ENCODE assay signal across 27 cellular contexts in genomic region chr5:90231688-90232087, GRCh38.
DNase-seq lines count a peak whose midpoint lies in the region; ATAC-seq and TF ChIP-seq lines count a peak whose summit lies in the region.
"Had no signal": no experiment of that assay in that cellular context is flagged by ENCODE, and none has a peak within 500 bp of the region (broad histone marks: within the 10 kb centered on the region; RNA-seq: fewer than 3 reads in every experiment).

No MANE protein-coding gene starts in this region.

- H3K27ac ChIP-seq in PC-3 (ENCODE audit: low read length) (peak overlapping the region; percentile 44), smooth muscle cell (ENCODE audit: low read depth) (no peak overlapping the region), right lobe of liver (no peak overlapping the region), endodermal cell (ENCODE audit: low read depth, low read length) (no peak overlapping the region)
- H3K27ac ChIP-seq: 22Rv1, C4-2B, PC-9, SJSA1 had no signal

- peaks cover 7% of the 10 kb centered on the region for H3K4me1 Mint-ChIP-seq in endodermal cell
- H3K4me1 Mint-ChIP-seq: B cell, H9 had no signal

- CTCF ChIA-PET in PC-3 (lab: Charles Lee), result interaction anchor here (0.5 kb wide), 1 partner anchor 1406 kb away, joined by 5 read pairs; no protein-coding TSS in a partner anchor

- H3K27me3 Mint-ChIP-seq in endodermal cell (ENCODE audit: insufficient read depth), result no peaks in the 10 kb centered on the region

- no peaks in the 10 kb centered on the region for H3K9me3 ChIP-seq in PC-3 (ENCODE audit: low read length)
- H3K9me3 ChIP-seq in smooth muscle cell (replicated peaks; ENCODE audit: low read depth), result no peaks in the 10 kb centered on the region
- H3K9me3 ChIP-seq in right lobe of liver, result no peaks in the 10 kb centered on the region
- H3K9me3 ChIP-seq in endodermal cell (ENCODE audit: control insufficient read depth, low read length), result no peaks in the 10 kb centered on the region
- H3K9me3 ChIP-seq: Caco-2, MG63, SJSA1 had no signal

- H2AFZ ChIP-seq in PC-3 (ENCODE audit: low read length) (peak overlapping the region; percentile 63), smooth muscle cell (ENCODE audit: low read depth) (peak overlapping the region; percentile 36)

- no peak overlapping the region for H3K4me3 Mint-ChIP-seq in endodermal cell
- H3K4me3 Mint-ChIP-seq: B cell; CD8-positive, alpha-beta T cell; H9; HFFc6 had no signal

- H4K20me1 ChIP-seq in PC-3 (ENCODE audit: low read length) (no peaks in the 10 kb centered on the region), smooth muscle cell (ENCODE audit: low read depth) (no peaks in the 10 kb centered on the region)

- H3K4me3 ChIP-seq in PC-3 (ENCODE audit: low read length) (peak overlapping the region; percentile 29; the same call in 1 of the 2 replicates), smooth muscle cell (no peak overlapping the region), right lobe of liver (no peak overlapping the region), endodermal cell (ENCODE audit: low read length) (no peak overlapping the region)
- H3K4me3 ChIP-seq: MG63, PC-9, SJSA1 had no signal

- no peaks in the 10 kb centered on the region for H3K9me2 ChIP-seq in PC-3 (replicated peaks; ENCODE audit: low read length)

- H3F3A ChIP-seq in PC-3 (ENCODE audit: low read length, unreplicated experiment) (no peaks in the 10 kb centered on the region), smooth muscle cell (ENCODE audit: low read depth) (no peaks in the 10 kb centered on the region)

- H3K79me2 ChIP-seq in PC-3 (ENCODE audit: low read length) (no peaks in the 10 kb centered on the region), smooth muscle cell (ENCODE audit: low read depth) (no peaks in the 10 kb centered on the region)

- H3K36me3 ChIP-seq in PC-3 (ENCODE audit: low read depth, low read length), result no peaks in the 10 kb centered on the region
- no peaks in the 10 kb centered on the region for H3K36me3 ChIP-seq in smooth muscle cell (ENCODE audit: low read depth)
- H3K36me3 ChIP-seq in right lobe of liver, result no peaks in the 10 kb centered on the region
- H3K36me3 ChIP-seq in endodermal cell (ENCODE audit: control insufficient read depth, insufficient read depth, low read length), result no peaks in the 10 kb centered on the region
- H3K36me3 ChIP-seq: MG63, SJSA1 had no signal

- H3K36me3 Mint-ChIP-seq in endodermal cell (ENCODE audit: low read depth), result no peaks in the 10 kb centered on the region
- H3K36me3 Mint-ChIP-seq: CD8-positive, alpha-beta T cell had no signal

- BruUV-seq in PC-3 (replicated peaks; lab: Mats Ljungman, UMichigan), result no TSS peak

- TF ChIP-seq POLR2A in right lobe of liver (IDR thresholded peaks at IDR 0.05), result no peak

- H3K9ac ChIP-seq in PC-3 (ENCODE audit: low read length) (0 out of 2 replicates have a peak overlapping the region, but pooled peaks have one; percentile 8), smooth muscle cell (ENCODE audit: low read depth) (no peak overlapping the region), endodermal cell (ENCODE audit: extremely low read depth, low read length, poor library complexity, severe bottlenecking) (no peak overlapping the region)

- H3K4me1 ChIP-seq in PC-3 (ENCODE audit: insufficient read depth, low read length) (peaks cover 15% of the 10 kb centered on the region), smooth muscle cell (ENCODE audit: low read depth) (no peaks in the 10 kb centered on the region), right lobe of liver (no peaks in the 10 kb centered on the region), endodermal cell (ENCODE audit: control insufficient read depth, insufficient read depth, low read length) (peaks cover 3% of the 10 kb centered on the region)
- H3K4me1 ChIP-seq: Caco-2, SJSA1 had no signal

- ATAC-seq in PC-3 (peak; percentile 96), right lobe of liver (no peak), HG03520 (IDR thresholded peaks at IDR 0.05; ENCODE audit: unreplicated experiment) (no peak)
- ATAC-seq: CD8-positive, alpha-beta T cell had no signal

- DNase-seq in NCI-H1436 treated with DMSO at 0.1 percent for 48 hours (lab: John Stamatoyannopoulos, UW) (peak; percentile 47), NCI-H1436 (lab: John Stamatoyannopoulos, UW) (no peak), PC-3 (peak; percentile 61), smooth muscle cell (lab: John Stamatoyannopoulos, UW; ENCODE audit: unreplicated experiment) (no peak), right lobe of liver (no peak), epidermal melanocyte (ENCODE audit: insufficient read length, low spot score) (no peak), endodermal cell (no peak)
- DNase-seq: Caco-2; CD8-positive, alpha-beta T cell; DMS79 treated with DMSO at 0.1 percent for 48 hours; GF-D8; H9; HFFc6; IMR-90; KG1; MG63; NCI-H1694 treated with DMSO at 0.1 percent for 48 hours; NCI-H2081; NCI-H2227 treated with DMSO at 0.1 percent for 48 hours; NCI-H526 treated with DMSO at 0.1 percent for 48 hours; PC-9; Right ventricle myocardium superior had no signal

- TF ChIP-seq CTCF in PC-3 (conservative IDR thresholded peaks at IDR 0.05; ENCODE audit: low read depth, low read length), result no peak
- TF ChIP-seq CTCF in smooth muscle cell (IDR thresholded peaks at IDR 0.05; ENCODE audit: borderline replicate concordance, insufficient read depth, poor library complexity, severe bottlenecking), result no peak
- TF ChIP-seq CTCF in right lobe of liver (IDR thresholded peaks at IDR 0.05), result no peak
- TF ChIP-seq CTCF in endodermal cell (conservative IDR thresholded peaks at IDR 0.05), result no peak

- no peaks in the 10 kb centered on the region for H3K9me3 Mint-ChIP-seq in endodermal cell
- H3K9me3 Mint-ChIP-seq: CD8-positive, alpha-beta T cell; H9 had no signal

- H3K4me2 ChIP-seq in PC-3 (ENCODE audit: low read length), result peak overlapping the region; percentile 53
- no peak overlapping the region for H3K4me2 ChIP-seq in smooth muscle cell
- H3K4me2 ChIP-seq: PC-9 had no signal

- 73% methylated on average over 4 of the region's 4 CpGs for WGBS in smooth muscle cell (ENCODE audit: low lambda C conversion rate)
- 30% methylated on average over 4 of the region's 4 CpGs for WGBS in right lobe of liver (ENCODE audit: insufficient coverage, low coverage, low lambda C conversion rate, missing lambda C conversion rate)
- 81 to 100% methylated on average over 2 to 4 of the region's 4 CpGs for WGBS in endodermal cell (ENCODE audit: insufficient coverage in 1 of 2, insufficient read length in 1 of 2), 2 experiments

- no peak overlapping the region for H3K27ac Mint-ChIP-seq in endodermal cell
- H3K27ac Mint-ChIP-seq: B cell; CD8-positive, alpha-beta T cell; HFFc6 had no signal

- intact Hi-C loops in PC-3 (cut with micrococcal nuclease), result no loop called here
- intact Hi-C loops in right lobe of liver (cut with DNase I), result no loop called here

- H3K27me3 ChIP-seq in PC-3 (ENCODE audit: low read length) (no peaks in the 10 kb centered on the region), smooth muscle cell (ENCODE audit: low read depth) (no peaks in the 10 kb centered on the region), right lobe of liver (no peaks in the 10 kb centered on the region), endodermal cell (ENCODE audit: control insufficient read depth, insufficient read depth, low read length, poor library complexity, severe bottlenecking) (no peaks in the 10 kb centered on the region)
- H3K27me3 ChIP-seq: SJSA1 had no signal

- POLR2A ChIA-PET in PC-3 (lab: Charles Lee; ENCODE audit: unreplicated experiment), result no interaction called here

Comparison
In these comparisons a context has a peak if more than half of its experiments do, and no peak if none do; other contexts are left out.
1. DNase-seq: peak in NCI-H1436 treated with DMSO at 0.1 percent for 48 hours (single experiment) and PC-3 (single experiment); none in NCI-H1436 (single experiment), smooth muscle cell (single experiment), right lobe of liver (0 of 3), epidermal melanocyte (single experiment) and endodermal cell (single experiment).